36 cellular contexts compared by ENCODE assay signal in the genomic region with DNA sequence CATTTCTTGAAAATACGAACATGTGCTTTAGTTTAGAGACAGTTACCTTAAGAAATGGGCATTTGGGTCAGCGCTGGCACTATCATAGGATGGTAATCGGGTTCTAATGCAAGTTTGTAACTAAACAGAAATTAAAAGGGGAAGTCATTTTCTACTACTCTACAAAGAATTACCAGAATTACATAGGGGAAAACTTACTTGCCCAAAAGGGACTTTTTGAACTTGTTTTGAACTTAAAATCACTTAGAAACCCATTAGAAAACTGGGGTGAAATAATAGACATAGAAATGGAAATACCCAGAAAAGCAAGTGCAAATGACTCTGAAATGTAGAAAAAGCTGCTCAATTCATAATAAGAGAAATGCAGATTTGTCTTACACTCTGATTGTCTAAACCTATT. TPM values are rescaled to one million over a fixed set of nuclear protein-coding genes. Genes with fewer than 3 reads are reported as not detected.
"Had no signal": no experiment of that assay in that cellular context is flagged by ENCODE, and none has a peak within 500 bp of the region (broad histone marks: within the 10 kb centered on the region; RNA-seq: fewer than 3 reads in every experiment).

No MANE protein-coding gene starts in this region.

- DNase-seq: activated CD4-positive, alpha-beta T cell treated with anti-CD3 and anti-CD28 coated beads for 4 hours; activated CD4-positive, alpha-beta T cell treated with anti-CD3 and anti-CD28 coated beads, Interleukin-2, amount 50 U/mL, for 4 hours; activated CD4-positive, CD25-positive, alpha-beta regulatory T cell; activated naive CD4-positive, alpha-beta T cell treated with anti-CD3 and anti-CD28 coated beads for 36 hours; activated naive CD8-positive, alpha-beta T cell treated with anti-CD3 and anti-CD28 coated beads for 36 hours; activated T-cell treated with anti-CD3 and anti-CD28 coated beads for 4 hours; activated T-cell treated with anti-CD3 and anti-CD28 coated beads, Interleukin-2, amount 50 U/mL, for 72 hours; adrenal gland; aorta; body of pancreas; dermis blood vessel endothelial cell; effector CD4-positive, alpha-beta T cell; foreskin keratinocyte; heart left ventricle; hypothalamus; immature natural killer cell; kidney; left colon; mammary epithelial cell; naive B cell; nephron progenitor cell; pancreas; psoas muscle; sigmoid colon; small intestine; stimulated activated CD4-positive, alpha-beta T cell treated with anti-CD3 and anti-CD28 coated beads, Interleukin-4, amount 100 ng/mL, for 4 hours; stimulated activated CD8-positive, alpha-beta memory T cell treated with anti-CD3 and anti-CD28 coated beads, Interleukin-4, amount 100 ng/mL, for 48 hours; stimulated activated naive CD8-positive, alpha-beta T cell treated with anti-CD3 and anti-CD28 coated beads, Interleukin-15, amount 100 ng/mL, for 72 hours; substantia nigra; thyroid gland; upper lobe of left lung had no signal

- H3K4me1 ChIP-seq: adrenal gland, body of pancreas, esophagus muscularis mucosa, foreskin keratinocyte, heart left ventricle, pancreas, psoas muscle, sigmoid colon, thyroid gland, upper lobe of left lung, vagina had no signal

- H3K27ac Mint-ChIP-seq: activated naive CD4-positive, alpha-beta T cell treated with anti-CD3 and anti-CD28 coated beads for 36 hours; activated naive CD8-positive, alpha-beta T cell treated with anti-CD3 and anti-CD28 coated beads for 36 hours; activated T-cell treated with anti-CD3 and anti-CD28 coated beads, Interleukin-2, amount 50 U/mL, for 72 hours; immature natural killer cell; naive B cell; nephron progenitor cell; stimulated activated memory B cell treated with anti-CD40 and anti-IgM and Interleukin-4, amounts not matched to agents 10 μg/mL and 1 μg/mL and 100 μg/mL, for 72 hours; stimulated activated naive CD8-positive, alpha-beta T cell treated with anti-CD3 and anti-CD28 coated beads, Interleukin-15, amount 100 ng/mL, for 72 hours had no signal

- H3K27me3 ChIP-seq: adrenal gland, body of pancreas, esophagus muscularis mucosa, foreskin keratinocyte, heart left ventricle, neutrophil, pancreas, sigmoid colon, thyroid gland, upper lobe of left lung, vagina had no signal

- ATAC-seq: activated T-cell treated with anti-CD3 and anti-CD28 coated beads, Interleukin-2, amount 50 U/mL, for 72 hours; body of pancreas; foreskin keratinocyte; heart left ventricle; left colon; pancreas; psoas muscle; stimulated activated memory B cell treated with anti-CD40 and anti-IgM and Interleukin-4, amounts not matched to agents 10 μg/mL and 1 μg/mL and 100 μg/mL, for 72 hours; stimulated activated naive CD8-positive, alpha-beta T cell treated with anti-CD3 and anti-CD28 coated beads, Interleukin-15, amount 100 ng/mL, for 72 hours had no signal

- H3K9me3 Mint-ChIP-seq: activated naive CD4-positive, alpha-beta T cell treated with anti-CD3 and anti-CD28 coated beads for 36 hours; nephron progenitor cell; stimulated activated naive CD8-positive, alpha-beta T cell treated with anti-CD3 and anti-CD28 coated beads, Interleukin-15, amount 100 ng/mL, for 72 hours had no signal

- H3K4me3 Mint-ChIP-seq: activated naive CD4-positive, alpha-beta T cell treated with anti-CD3 and anti-CD28 coated beads for 36 hours; activated naive CD8-positive, alpha-beta T cell treated with anti-CD3 and anti-CD28 coated beads for 36 hours; activated T-cell treated with anti-CD3 and anti-CD28 coated beads, Interleukin-2, amount 50 U/mL, for 72 hours; immature natural killer cell; naive B cell; nephron progenitor cell; stimulated activated memory B cell treated with anti-CD40 and anti-IgM and Interleukin-4, amounts not matched to agents 10 μg/mL and 1 μg/mL and 100 μg/mL, for 72 hours; stimulated activated naive CD8-positive, alpha-beta T cell treated with anti-CD3 and anti-CD28 coated beads, Interleukin-15, amount 100 ng/mL, for 72 hours had no signal

- H3K9me3 ChIP-seq: body of pancreas, esophagus muscularis mucosa, heart left ventricle, neutrophil, pancreas, psoas muscle, sigmoid colon, thyroid gland, upper lobe of left lung, vagina had no signal

- H3K36me3 Mint-ChIP-seq: activated naive CD8-positive, alpha-beta T cell treated with anti-CD3 and anti-CD28 coated beads for 36 hours; immature natural killer cell; naive B cell; stimulated activated memory B cell treated with anti-CD40 and anti-IgM and Interleukin-4, amounts not matched to agents 10 μg/mL and 1 μg/mL and 100 μg/mL, for 72 hours had no signal

- H3K4me3 ChIP-seq: adrenal gland, body of pancreas, esophagus muscularis mucosa, heart left ventricle, pancreas, psoas muscle, sigmoid colon, thyroid gland, upper lobe of left lung, vagina had no signal

- H3K27ac ChIP-seq: adrenal gland, body of pancreas, esophagus muscularis mucosa, foreskin keratinocyte, heart left ventricle, neutrophil, pancreas, psoas muscle, sigmoid colon, thyroid gland, upper lobe of left lung, vagina had no signal

- H3K4me1 Mint-ChIP-seq: activated naive CD8-positive, alpha-beta T cell treated with anti-CD3 and anti-CD28 coated beads for 36 hours; immature natural killer cell; naive B cell; nephron progenitor cell; stimulated activated memory B cell treated with anti-CD40 and anti-IgM and Interleukin-4, amounts not matched to agents 10 μg/mL and 1 μg/mL and 100 μg/mL, for 72 hours; stimulated activated naive CD8-positive, alpha-beta T cell treated with anti-CD3 and anti-CD28 coated beads, Interleukin-15, amount 100 ng/mL, for 72 hours had no signal

- H3K36me3 ChIP-seq: adrenal gland, esophagus muscularis mucosa, heart left ventricle, neutrophil, pancreas, sigmoid colon, thyroid gland, upper lobe of left lung, vagina had no signal

- H3K27me3 Mint-ChIP-seq: activated naive CD8-positive, alpha-beta T cell treated with anti-CD3 and anti-CD28 coated beads for 36 hours; naive B cell; stimulated activated memory B cell treated with anti-CD40 and anti-IgM and Interleukin-4, amounts not matched to agents 10 μg/mL and 1 μg/mL and 100 μg/mL, for 72 hours; stimulated activated naive CD8-positive, alpha-beta T cell treated with anti-CD3 and anti-CD28 coated beads, Interleukin-15, amount 100 ng/mL, for 72 hours had no signal

RNA-seq across cellular contexts. Expression of a gene that starts 44.9 kb away (rescaled TPM):
- total RNA-seq: activated naive CD4-positive, alpha-beta T cell treated with anti-CD3 and anti-CD28 coated beads for 36 hours; activated naive CD8-positive, alpha-beta T cell treated with anti-CD3 and anti-CD28 coated beads for 36 hours; activated T-cell treated with anti-CD3 and anti-CD28 coated beads, Interleukin-2, amount 50 U/mL, for 72 hours; adrenal gland; aorta; body of pancreas; dermis blood vessel endothelial cell; esophagus muscularis mucosa; foreskin keratinocyte; heart left ventricle; kidney; left colon; liver; mammary epithelial cell; pancreas; psoas muscle; sigmoid colon; thyroid gland; upper lobe of left lung; vagina had no signal
